ENCODE assay signal across 21 cellular contexts in genomic region chr3:90132220-90132619, GRCh38.
DNase-seq lines count a peak whose midpoint lies in the region; ATAC-seq and TF ChIP-seq lines count a peak whose summit lies in the region.
"Had no signal": no experiment of that assay in that cellular context is flagged by ENCODE, and none has a peak within 500 bp of the region (broad histone marks: within the 10 kb centered on the region; RNA-seq: fewer than 3 reads in every experiment).

No MANE protein-coding gene starts in this region.

- TF ChIP-seq EP300 in Ishikawa (IDR thresholded peaks at IDR 0.05; ENCODE audit: borderline replicate concordance) = peak; percentile 59

- TF ChIP-seq CTCF in choroid plexus epithelial cell (conservative IDR thresholded peaks at IDR 0.05; ENCODE audit: low read depth, low read length) = no peak

- no peak for ATAC-seq in GM18909 (IDR thresholded peaks at IDR 0.05; ENCODE audit: poor library complexity, unreplicated experiment)
- ATAC-seq in HG02571 (IDR thresholded peaks at IDR 0.05; ENCODE audit: unreplicated experiment) = no peak
- ATAC-seq: A549, GM12878 had no signal

- TF ChIP-seq RAD21 in Ishikawa (IDR thresholded peaks at IDR 0.05; ENCODE audit: low read depth) = no peak

- DNase-seq in choroid plexus epithelial cell (ENCODE audit: low read depth) (peak; percentile 25), myocyte (ENCODE audit: low read depth) (peak; percentile 58), NCI-H2029 (lab: John Stamatoyannopoulos, UW) (no peak)
- DNase-seq in stimulated activated CD4-positive, alpha-beta T cell treated with anti-CD3 and anti-CD28 coated beads, Interleukin-12 subunit alpha, Interleukin-12 subunit beta, amount 100 ng/mL, for 4 hours = no peak
- DNase-seq: CD4-positive, CD25-positive, alpha-beta regulatory T cell; DMS 273 treated with DMSO at 0.1 percent for 48 hours; DND-41; H7; HFFc6; KG1; NCI-H1105; NCI-H146; NCI-H2029 treated with DMSO at 0.1 percent for 48 hours; NCI-H2171; NCI-H524 treated with DMSO at 0.1 percent for 48 hours; Right ventricle myocardium superior had no signal

- H3K4me3 ChIP-seq in choroid plexus epithelial cell (ENCODE audit: low read depth, low read length) = no peak overlapping the region
- H3K4me3 ChIP-seq: A549, GM12878 had no signal

TF ChIP-seq in Ishikawa, 13 proteins besides CTCF, POLR2A, EP300 and RAD21:
- 0 out of 2 replicates have a peak, but pooled peaks have one; percentile 34 for TF ChIP-seq FOXM1 (IDR thresholded peaks at IDR 0.05; ENCODE audit: borderline replicate concordance, low read depth)
- TF ChIP-seq USF1 (IDR thresholded peaks at IDR 0.05) = no peak
- 0 out of 2 replicates have a peak, but pooled peaks have one; percentile 21 for TF ChIP-seq TEAD4 (IDR thresholded peaks at IDR 0.05)
TF ChIP-seq in Ishikawa: peak in this region for 2.

Comparison
In these comparisons a context has a peak if more than half of its experiments do, and no peak if none do; other contexts are left out.
1. DNase-seq: peak in choroid plexus epithelial cell (single experiment) and myocyte (single experiment); none in NCI-H2029 (single experiment) and stimulated activated CD4-positive, alpha-beta T cell treated with anti-CD3 and anti-CD28 coated beads, Interleukin-12 subunit alpha, Interleukin-12 subunit beta, amount 100 ng/mL, for 4 hours (single experiment).